In genomic region chr6:72283571-72283970, GRCh38 we compare ENCODE assay signal across 33 cellular contexts.
"Had no signal": no experiment of that assay in that cellular context is flagged by ENCODE, and none has a peak within 500 bp of the region (broad histone marks: within the 10 kb centered on the region; RNA-seq: fewer than 3 reads in every experiment).

No MANE protein-coding gene starts in this region.

- H3K9me3 Mint-ChIP-seq: activated CD4-positive, alpha-beta T cell treated with anti-CD3 and anti-CD28 coated beads, Interleukin-2, amount 10 ng/mL, durations not matched to agents 24 days and 14 days; activated CD8-positive, alpha-beta T cell treated with anti-CD3 and anti-CD28 coated beads for 36 hours; activated naive CD8-positive, alpha-beta T cell treated with anti-CD3 and anti-CD28 coated beads for 36 hours; activated T-cell treated with anti-CD3 and anti-CD28 coated beads, Interleukin-2, amount 50 U/mL, for 72 hours had no signal

- H3K36me3 Mint-ChIP-seq: activated naive CD8-positive, alpha-beta T cell treated with anti-CD3 and anti-CD28 coated beads for 36 hours had no signal

- H3K4me3 Mint-ChIP-seq: activated CD4-positive, alpha-beta T cell treated with anti-CD3 and anti-CD28 coated beads, Interleukin-2, amount 10 ng/mL, durations not matched to agents 24 days and 14 days; activated CD8-positive, alpha-beta T cell treated with anti-CD3 and anti-CD28 coated beads for 36 hours; activated naive CD8-positive, alpha-beta T cell treated with anti-CD3 and anti-CD28 coated beads for 36 hours; activated T-cell treated with anti-CD3 and anti-CD28 coated beads, Interleukin-2, amount 50 U/mL, for 72 hours; activated T-helper 17 cell treated with anti-CD3 and anti-CD28 coated beads, Interleukin-2, amount 50 U/mL, for 72 hours had no signal

- DNase-seq: activated CD4-positive, alpha-beta T cell treated with anti-CD3 and anti-CD28 coated beads, Interleukin-2, amount 10 ng/mL, durations not matched to agents 24 days and 14 days; activated CD4-positive, alpha-beta T cell treated with anti-CD3 and anti-CD28 coated beads, Interleukin-2, amount 50 U/mL, for 4 hours; activated CD4-positive, CD25-positive, alpha-beta regulatory T cell; activated CD8-positive, alpha-beta T cell treated with anti-CD3 and anti-CD28 coated beads for 36 hours; activated effector memory CD4-positive, alpha-beta T cell treated with anti-CD3 and anti-CD28 coated beads, Interleukin-2, amount 50 U/mL, for 16 hours; activated naive CD4-positive, alpha-beta T cell; activated naive CD4-positive, alpha-beta T cell treated with anti-CD3 and anti-CD28 coated beads, Interleukin-2, amount 50 U/mL, for 16 hours; activated naive CD8-positive, alpha-beta T cell treated with anti-CD3 and anti-CD28 coated beads for 36 hours; activated T-cell treated with anti-CD3 and anti-CD28 coated beads, Interleukin-2, amount 50 U/mL, for 1 hour; activated T-cell treated with anti-CD3 and anti-CD28 coated beads, Interleukin-2, amount 50 U/mL, for 72 hours; amniotic stem cell; aorta; cortex of kidney; Kasumi-1; KG1; MG63; NCI-H1092; NCI-H1436; NCI-H1694; NCI-H1930; NCI-H2081 treated with DMSO at 0.1 percent for 48 hours; NCI-H2171 treated with DMSO at 0.1 percent for 48 hours; NCI-H2227 treated with DMSO at 0.1 percent for 48 hours; NCI-H524 treated with DMSO at 0.1 percent for 48 hours; NCI-H82; PC-9; SIG-M5; SW 1271; T-helper 1 cell; T-helper 2 cell; T-helper 9 cell; WERI-Rb-1 had no signal

- H3K27me3 Mint-ChIP-seq: activated CD4-positive, alpha-beta T cell treated with anti-CD3 and anti-CD28 coated beads, Interleukin-2, amount 10 ng/mL, durations not matched to agents 24 days and 14 days; activated CD8-positive, alpha-beta T cell treated with anti-CD3 and anti-CD28 coated beads for 36 hours; activated naive CD8-positive, alpha-beta T cell treated with anti-CD3 and anti-CD28 coated beads for 36 hours; activated T-helper 17 cell treated with anti-CD3 and anti-CD28 coated beads, Interleukin-2, amount 50 U/mL, for 72 hours had no signal

- H3K4me1 Mint-ChIP-seq: activated CD4-positive, alpha-beta T cell treated with anti-CD3 and anti-CD28 coated beads, Interleukin-2, amount 10 ng/mL, durations not matched to agents 24 days and 14 days; activated naive CD8-positive, alpha-beta T cell treated with anti-CD3 and anti-CD28 coated beads for 36 hours; activated T-helper 17 cell treated with anti-CD3 and anti-CD28 coated beads, Interleukin-2, amount 50 U/mL, for 72 hours had no signal

- H3K27ac Mint-ChIP-seq: activated CD4-positive, alpha-beta T cell treated with anti-CD3 and anti-CD28 coated beads, Interleukin-2, amount 10 ng/mL, durations not matched to agents 24 days and 14 days; activated CD8-positive, alpha-beta T cell treated with anti-CD3 and anti-CD28 coated beads for 36 hours; activated naive CD8-positive, alpha-beta T cell treated with anti-CD3 and anti-CD28 coated beads for 36 hours; activated T-cell treated with anti-CD3 and anti-CD28 coated beads, Interleukin-2, amount 50 U/mL, for 72 hours; activated T-helper 17 cell treated with anti-CD3 and anti-CD28 coated beads, Interleukin-2, amount 50 U/mL, for 72 hours had no signal
